ENCODE assay signal across 9 cellular contexts in the genomic region with DNA sequence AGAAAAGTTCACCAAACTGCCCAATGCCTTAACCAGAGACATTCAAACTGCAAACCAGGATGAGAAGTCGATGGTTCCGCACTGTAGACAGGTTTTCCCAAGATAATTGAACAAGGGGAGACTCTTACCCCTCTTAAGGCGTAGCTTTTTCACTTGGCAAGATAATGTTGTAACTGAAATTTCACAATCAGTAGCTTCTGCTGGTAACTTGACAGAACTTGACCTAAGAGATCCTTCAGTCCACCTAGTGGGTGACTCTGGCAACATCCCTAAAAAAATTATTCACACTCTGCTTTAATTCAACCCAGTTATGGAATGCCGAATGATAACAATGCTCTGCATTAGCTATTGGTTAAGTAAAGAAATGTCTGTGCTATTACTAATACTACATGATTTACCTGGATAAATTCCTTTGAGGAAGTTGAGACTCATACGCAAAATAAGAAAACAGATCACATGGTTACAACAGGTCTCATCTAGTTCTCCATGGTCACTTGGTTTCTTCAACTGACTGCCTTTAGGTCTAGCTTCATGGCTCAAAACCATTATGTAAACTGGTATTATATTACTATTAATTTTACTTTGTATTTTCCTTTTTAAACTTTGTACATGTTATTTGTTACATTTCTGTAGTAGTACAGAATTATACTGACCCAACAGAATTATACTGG. TPM values are rescaled to one million over a fixed set of nuclear protein-coding genes. Genes with fewer than 3 reads are reported as not detected.
DNase-seq lines count a peak whose midpoint lies in the region; ATAC-seq and TF ChIP-seq lines count a peak whose summit lies in the region.
"Had no signal": no experiment of that assay in that cellular context is flagged by ENCODE, and none has a peak within 500 bp of the region (broad histone marks: within the 10 kb centered on the region; RNA-seq: fewer than 3 reads in every experiment).

No MANE protein-coding gene starts in this region.

- peaks cover 34% of the 10 kb centered on the region for H3K4me1 ChIP-seq in A673 (ENCODE audit: insufficient read depth, low read length, poor library complexity, severe bottlenecking)
- peaks cover 53% of the 10 kb centered on the region for H3K4me1 ChIP-seq in GM23338 (ENCODE audit: insufficient read depth)

- H3K36me3 ChIP-seq in A673 (ENCODE audit: insufficient read depth, low read length, poor library complexity, severe bottlenecking) (no peaks in the 10 kb centered on the region), GM23338 (ENCODE audit: insufficient read depth) (no peaks in the 10 kb centered on the region)

- H3K27ac ChIP-seq in A673 (ENCODE audit: low read depth, low read length, poor library complexity, severe bottlenecking) (no peak overlapping the region), GM23338 (ENCODE audit: low read depth) (peak overlapping the region; percentile 93)

- peaks cover 3% of the 10 kb centered on the region; the same call in 1 of the 3 replicates for H3K36me3 Mint-ChIP-seq in GM23338 (ENCODE audit: low read depth)
- H3K36me3 Mint-ChIP-seq: stimulated activated effector memory CD8-positive, alpha-beta T cell treated with anti-CD3 and anti-CD28 coated beads, Interleukin-12 subunit alpha, Interleukin-12 subunit beta, amount 100 ng/mL, for 72 hours had no signal

- CTCF ChIA-PET in A673 (lab: Charles Lee), result interaction anchor here (0.8 kb wide), 1 partner anchor 138 kb away, joined by 3 read pairs; no protein-coding TSS in a partner anchor

- H3K9me3 Mint-ChIP-seq in GM23338, result no peaks in the 10 kb centered on the region
- H3K9me3 Mint-ChIP-seq: stimulated activated effector memory CD8-positive, alpha-beta T cell treated with anti-CD3 and anti-CD28 coated beads, Interleukin-12 subunit alpha, Interleukin-12 subunit beta, amount 100 ng/mL, for 72 hours had no signal

- no peaks in the 10 kb centered on the region for H3K9me3 ChIP-seq in A673 (ENCODE audit: low read depth, low read length, poor library complexity, severe bottlenecking)

- no TSS peak for BruUV-seq in A673 (replicated peaks; lab: Mats Ljungman, UMichigan)

- ATAC-seq in GM23338 (peak; percentile 49), GM18505 (IDR thresholded peaks at IDR 0.05; ENCODE audit: unreplicated experiment) (no peak)
- ATAC-seq: stimulated activated effector memory CD8-positive, alpha-beta T cell treated with anti-CD3 and anti-CD28 coated beads, Interleukin-12 subunit alpha, Interleukin-12 subunit beta, amount 100 ng/mL, for 72 hours had no signal

- H3K4me1 Mint-ChIP-seq in GM23338, result peaks cover 53% of the 10 kb centered on the region

- no peaks in the 10 kb centered on the region for H4K20me1 ChIP-seq in GM23338 (replicated peaks; ENCODE audit: insufficient read depth)

- DNase-seq in A673 (ENCODE audit: low spot score), result peak; percentile 59
- DNase-seq in GM23338 (ENCODE audit: low spot score), result peak; percentile 70
- DNase-seq in SIG-M5 (lab: John Stamatoyannopoulos, UW), result peak; percentile 12
- DNase-seq in fibroblast of mammary gland (ENCODE audit: low read depth), result peak; percentile 80
- no peak for DNase-seq in retinal pigment epithelial cell (ENCODE audit: low read depth)
- DNase-seq in stimulated activated CD4-positive, alpha-beta T cell treated with anti-CD3 and anti-CD28 coated beads, Interleukin-2, amount 100 ng/mL, for 48 hours, result no peak
- DNase-seq in posterior vena cava (ENCODE audit: low spot score), result no peak

- TF ChIP-seq POLR2A in GM18505 (IDR thresholded peaks at IDR 0.05; ENCODE audit: borderline replicate concordance, extremely low read depth, insufficient read depth, insufficient read length), result no peak

- TF ChIP-seq CTCF in A673 (conservative IDR thresholded peaks at IDR 0.05; ENCODE audit: low read depth, low read length) (peak; percentile 45; the same call in 1 of the 2 replicates), GM23338 (conservative IDR thresholded peaks at IDR 0.05; ENCODE audit: low read depth in 2 of 2) (peak; percentile 63 to 76), fibroblast of mammary gland (conservative IDR thresholded peaks at IDR 0.05; ENCODE audit: control insufficient read depth, insufficient read depth, low read depth, low read length) (peak; percentile 64), retinal pigment epithelial cell (conservative IDR thresholded peaks at IDR 0.05; ENCODE audit: low read depth, low read length) (peak; percentile 53)

- 0 out of 2 replicates have a peak overlapping the region, but pooled peaks have one; percentile 12 for H3K4me2 ChIP-seq in GM23338

- H3K4me3 Mint-ChIP-seq in GM23338, result no peak overlapping the region
- H3K4me3 Mint-ChIP-seq: stimulated activated effector memory CD8-positive, alpha-beta T cell treated with anti-CD3 and anti-CD28 coated beads, Interleukin-12 subunit alpha, Interleukin-12 subunit beta, amount 100 ng/mL, for 72 hours had no signal

- no peaks in the 10 kb centered on the region for H3K9me2 ChIP-seq in GM23338 (ENCODE audit: insufficient read depth)

- intact Hi-C loops in A673 (cut with micrococcal nuclease; ENCODE audit: unreplicated experiment) (no loop called here), posterior vena cava (cut with DNase I) (loop anchor here in 1 of 2 donors (10.0 kb wide), 1 partner anchor 1373 kb away; no protein-coding TSS in a partner anchor)

- H3K27me3 ChIP-seq in A673 (replicated peaks; ENCODE audit: insufficient read depth, low read depth, low read length, poor library complexity) (no peaks in the 10 kb centered on the region), GM23338 (ENCODE audit: insufficient read depth) (no peaks in the 10 kb centered on the region)

- H3K27ac Mint-ChIP-seq in GM23338, result peak overlapping the region; percentile 88
- H3K27ac Mint-ChIP-seq: stimulated activated effector memory CD8-positive, alpha-beta T cell treated with anti-CD3 and anti-CD28 coated beads, Interleukin-12 subunit alpha, Interleukin-12 subunit beta, amount 100 ng/mL, for 72 hours had no signal

- H3F3A ChIP-seq in GM23338 (replicated peaks; ENCODE audit: low read depth), result 0 out of 2 replicates have a peak, but pooled peaks cover 3% of the 10 kb centered on the region

- H3K4me3 ChIP-seq in A673 (ENCODE audit: low read depth, low read length, poor library complexity, severe bottlenecking), result no peak overlapping the region
- H3K4me3 ChIP-seq in GM23338, result no peak overlapping the region
- no peak overlapping the region for H3K4me3 ChIP-seq in fibroblast of mammary gland (ENCODE audit: control insufficient read depth, low read depth, low read length)
- H3K4me3 ChIP-seq in retinal pigment epithelial cell (ENCODE audit: low read length), result no peak overlapping the region

- H2AFZ ChIP-seq in GM23338, result no peak overlapping the region

- H3K27me3 Mint-ChIP-seq in GM23338 (ENCODE audit: insufficient read depth, low read depth, poor library complexity), result peaks cover 2% of the 10 kb centered on the region

- H3K79me2 ChIP-seq in GM23338 (replicated peaks; ENCODE audit: insufficient read depth), result peaks cover 95% of the 10 kb centered on the region

- POLR2A ChIA-PET in A673 (lab: Charles Lee; ENCODE audit: low non-redundant PET), result no interaction called here

TF ChIP-seq in GM23338, 12 proteins besides CTCF, POLR2A, EP300 and RAD21 (continues in another document):
- TF ChIP-seq EZH2phosphoT487 (IDR thresholded peaks at IDR 0.05; ENCODE audit: unreplicated experiment), result no peak

RNA-seq across cellular contexts. Expression of gene ELF2, which starts 9.1 kb away (rescaled TPM):
- total RNA-seq in A673 (2021) (42.4 and 46.1 TPM in 2 replicates), posterior vena cava (10 to 100 TPM; 52.0 to 56.8 TPM)
- total RNA-seq in GM23338 (2014; rRNA removed; shearing (Covaris generic)), result 35.2 and 48.8 TPM in 2 replicates
- 33.2 and 38.2 TPM in 2 replicates for polyA plus RNA-seq in GM23338 (2016; fragmentation: Nextera tagmentation; extraction: Ambion mirVana)

Comparison
In these comparisons a context has a peak if more than half of its experiments do, and no peak if none do; other contexts are left out.
1. DNase-seq: peak in A673 (single experiment), GM23338 (single experiment), SIG-M5 (single experiment) and fibroblast of mammary gland (single experiment); none in retinal pigment epithelial cell (single experiment), stimulated activated CD4-positive, alpha-beta T cell treated with anti-CD3 and anti-CD28 coated beads, Interleukin-2, amount 100 ng/mL, for 48 hours (0 of 2) and posterior vena cava (single experiment).
2. Peak in every context shown above with its lines, with median percentiles within 50 percentile points of each other: CTCF ChIP-seq.